In the genomic region with DNA sequence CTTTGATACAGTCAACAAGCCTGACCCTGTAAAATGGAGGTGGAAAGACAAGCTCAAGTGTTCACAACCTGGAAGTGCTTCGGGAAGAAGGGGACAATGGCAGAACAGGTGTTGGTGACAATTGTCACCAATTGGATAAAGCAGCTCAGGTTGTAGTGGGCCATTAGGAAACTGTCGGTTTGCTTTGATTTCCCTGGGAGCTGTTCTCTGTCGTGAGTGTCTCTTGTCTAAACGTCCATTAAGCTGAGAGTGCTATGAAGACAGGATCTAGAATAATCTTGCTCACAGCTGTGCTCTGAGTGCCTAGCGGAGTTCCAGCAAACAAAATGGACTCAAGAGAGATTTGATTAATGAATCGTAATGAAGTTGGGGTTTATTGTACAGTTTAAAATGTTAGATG, we compare ENCODE assay signal across 28 cellular contexts. TPM values are rescaled to one million over a fixed set of nuclear protein-coding genes. Genes with fewer than 3 reads are reported as not detected.
DNase-seq lines count a peak whose midpoint lies in the region.
"Had no signal": no experiment of that assay in that cellular context is flagged by ENCODE, and none has a peak within 500 bp of the region (broad histone marks: within the 10 kb centered on the region; RNA-seq: fewer than 3 reads in every experiment).

No MANE protein-coding gene starts in this region.

- DNase-seq in NCI-H2171 treated with DMSO at 0.1 percent for 48 hours (lab: John Stamatoyannopoulos, UW) (peak; percentile 8), NCI-H2171 (lab: John Stamatoyannopoulos, UW) (no peak), NCI-H1105 (lab: John Stamatoyannopoulos, UW) (peak; percentile 31), NCI-H345 treated with DMSO at 0.1 percent for 48 hours (lab: John Stamatoyannopoulos, UW; ENCODE audit: unreplicated experiment) (peak; percentile 37), mesenteric fat pad (ENCODE audit: low spot score) (peak; percentile 4), NCI-H2081 (lab: John Stamatoyannopoulos, UW) (no peak), RKO (ENCODE audit: low spot score) (no peak)
- no peak for DNase-seq in activated CD4-positive, alpha-beta T cell treated with anti-CD3 and anti-CD28 coated beads for 1 hour
- DNase-seq: activated CD4-positive, alpha-beta T cell treated with anti-CD3 and anti-CD28 coated beads for 4 hours; activated effector memory CD4-positive, alpha-beta T cell treated with Interleukin-2 at 50 U/mL for 16 hours; CD4-positive, alpha-beta T cell; heart right ventricle; left ventricle myocardium superior; MM.1S; naive thymus-derived CD8-positive, alpha-beta T cell; NCI-H1694 treated with DMSO at 0.1 percent for 48 hours; nucleus accumbens; psoas muscle; SIG-M5; sigmoid colon; stimulated activated CD4-positive, alpha-beta T cell treated with anti-CD3 and anti-CD28 coated beads, Interleukin-12 subunit alpha, Interleukin-12 subunit beta, amount 100 ng/mL, for 4 hours; stimulated activated CD4-positive, alpha-beta T cell treated with anti-CD3 and anti-CD28 coated beads, Interleukin-4, amount 100 ng/mL, for 1 hour; tibial artery had no signal

RNA-seq across cellular contexts. Expression of a gene that starts 15.0 kb away (rescaled TPM):
- total RNA-seq in mesenteric fat pad, result not detected
- total RNA-seq: chondrocyte, frontal cortex, left ventricle myocardium superior, mesothelial cell of epicardium, psoas muscle, sigmoid colon had no signal

RNA-seq across cellular contexts. Expression of a gene that starts 19.9 kb away (rescaled TPM):
- total RNA-seq in mesenteric fat pad, result not detected
- total RNA-seq: breast epithelium; CD4-positive, alpha-beta T cell; chondrocyte; frontal cortex; heart right ventricle; left ventricle myocardium superior; mesothelial cell of epicardium; naive thymus-derived CD8-positive, alpha-beta T cell; Peyer's patch; psoas muscle; sigmoid colon had no signal

Comparison
In these comparisons a context has a peak if more than half of its experiments do, and no peak if none do; other contexts are left out.
1. DNase-seq: peak in NCI-H2171 treated with DMSO at 0.1 percent for 48 hours (single experiment), NCI-H1105 (single experiment), NCI-H345 treated with DMSO at 0.1 percent for 48 hours (single experiment) and mesenteric fat pad (single experiment); none in NCI-H2171 (single experiment), NCI-H2081 (0 of 2), activated CD4-positive, alpha-beta T cell treated with anti-CD3 and anti-CD28 coated beads for 1 hour (single experiment) and RKO (single experiment).